ENCODE assay signal across 8 cellular contexts in genomic region chr15:84980196-84981053, GRCh38. TPM values are rescaled to one million over a fixed set of nuclear protein-coding genes. Genes with fewer than 3 reads are reported as not detected.
DNase-seq lines count a peak whose midpoint lies in the region; ATAC-seq and TF ChIP-seq lines count a peak whose summit lies in the region.

No MANE protein-coding gene starts in this region.

- peaks cover 25% of the 10 kb centered on the region in 2 donors for H3K4me1 Mint-ChIP-seq in natural killer cell

- no peaks in the 10 kb centered on the region for H3K27me3 Mint-ChIP-seq in natural killer cell (ENCODE audit: low read depth in 2 of 2)

- no peaks in the 10 kb centered on the region for H3K9me3 ChIP-seq in Peyer's patch

- TF ChIP-seq CTCF in Peyer's patch (IDR thresholded peaks at IDR 0.05) (peak in 1 of 6 experiments; percentile 27), fibroblast of mammary gland (conservative IDR thresholded peaks at IDR 0.05; ENCODE audit: control insufficient read depth, insufficient read depth, low read depth, low read length) (no peak), natural killer cell (IDR thresholded peaks at IDR 0.05) (no peak)

- H3K27me3 ChIP-seq in Peyer's patch = no peaks in the 10 kb centered on the region

- H3K9me3 Mint-ChIP-seq in natural killer cell = no peaks in the 10 kb centered on the region

- DNase-seq in DMS79 treated with DMSO at 0.1 percent for 48 hours (lab: John Stamatoyannopoulos, UW) (peak; percentile 48), Peyer's patch (peak; percentile 86 to 93 (median 92)), fibroblast of mammary gland (ENCODE audit: low read depth) (peak; percentile 72), natural killer cell (peak; percentile 91)
- peak; percentile 67 for DNase-seq in Jurkat, Clone E6-1 (ENCODE audit: low read depth, low spot score)
- peak; percentile 78 for DNase-seq in activated T-helper 1 cell treated with anti-CD3 and anti-CD28 coated beads, Interleukin-2, amount 50 U/mL, for 16 hours (ENCODE audit: low read depth in 1 of 2, low spot score in 1 of 2)
- DNase-seq in stimulated activated naive CD4-positive, alpha-beta T cell (lab: John Stamatoyannopoulos, UW) = peak; percentile 87 to 99 (median 94)

- H3K27ac ChIP-seq in Peyer's patch = peak overlapping the region; percentile 89 to 94 (median 92)

- peak overlapping the region; percentile 90 for H3K27ac Mint-ChIP-seq in natural killer cell

- peaks cover 0 to 27% (median 3%) of the 10 kb centered on the region in 4 donors for H3K4me1 ChIP-seq in Peyer's patch

- intact Hi-C loops in natural killer cell (cut with micrococcal nuclease) = loop anchor here (2.0 to 10.0 kb wide), 4 partner anchors 54 to 814 kb away; partner anchors contain the start of genes KLHL25 and ZNF592

- peak overlapping the region; percentile 97 for H3K4me3 Mint-ChIP-seq in natural killer cell

- no peaks in the 10 kb centered on the region for H3K36me3 Mint-ChIP-seq in natural killer cell

- ATAC-seq in GM21723 (IDR thresholded peaks at IDR 0.05; ENCODE audit: unreplicated experiment) (peak; percentile 55), natural killer cell (peak; percentile 63 to 82 (median 72))

- no peaks in the 10 kb centered on the region for H3K36me3 ChIP-seq in Peyer's patch

- peak; percentile 34 to 61 for TF ChIP-seq POLR2A in Peyer's patch (IDR thresholded peaks at IDR 0.05)

- H3K4me3 ChIP-seq in Jurkat, Clone E6-1 (ENCODE audit: low read length) = peak overlapping the region; percentile 77
- H3K4me3 ChIP-seq in Peyer's patch (peak overlapping the region; percentile 88 to 96 (median 90)), fibroblast of mammary gland (ENCODE audit: control insufficient read depth, low read depth, low read length) (peak overlapping the region; percentile 80)

RNA-seq across cellular contexts. Expression of gene PDE8A, which starts 1.2 kb away (rescaled TPM):
- 11.7 TPM for polyA plus RNA-seq in Jurkat, Clone E6-1 (2012; ENCODE audit: insufficient read depth, insufficient read length)
- 100 to 1,000 TPM in 1 of 4 donors, 10 to 100 TPM in 3; 69.0 to 109 (median 89.5) TPM for total RNA-seq in Peyer's patch
- 10 to 100 TPM; 21.0 to 24.2 (median 23.8) TPM for total RNA-seq in natural killer cell

Comparison
In these comparisons a context has a peak if more than half of its experiments do, and no peak if none do; other contexts are left out.
1. Peak in every context shown above with its lines: DNase-seq, ATAC-seq, H3K4me3 ChIP-seq and H3K27ac ChIP-seq.